Comparison of ENCODE assay signal across 27 cellular contexts in the genomic region with DNA sequence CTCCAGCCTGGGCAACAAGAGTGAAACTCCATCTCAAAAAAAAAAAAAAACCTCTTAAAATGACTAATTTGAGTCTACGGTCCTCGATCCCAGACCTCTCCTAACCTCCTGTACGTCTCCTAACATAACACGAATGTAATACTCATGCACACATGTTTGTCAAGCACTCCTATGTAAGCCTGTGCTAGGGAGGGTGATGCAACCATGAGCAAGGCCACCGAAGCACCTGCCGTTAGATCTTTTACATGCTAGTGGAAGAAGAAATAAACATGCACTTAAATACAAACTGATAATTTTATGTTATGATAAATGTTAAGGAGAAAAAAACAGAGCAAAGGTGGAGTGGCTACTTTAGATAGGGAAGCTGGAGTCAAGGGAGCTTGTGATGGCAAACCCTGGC.
"Had no signal": no experiment of that assay in that cellular context is flagged by ENCODE, and none has a peak within 500 bp of the region (broad histone marks: within the 10 kb centered on the region; RNA-seq: fewer than 3 reads in every experiment).

No MANE protein-coding gene starts in this region.

- H3K27me3 Mint-ChIP-seq: naive B cell; natural killer cell treated with Interleukin-12 subunit alpha and Interleukin-12 subunit beta and Interleukin-15 and Interleukin-18, amount 100 ng/mL, for 72 hours; stimulated activated memory B cell treated with anti-CD40 and anti-IgM and Interleukin-4, amounts not matched to agents 10 μg/mL and 1 μg/mL and 100 μg/mL, for 72 hours; type B pancreatic cell had no signal

- H3K27ac Mint-ChIP-seq: mesothelial cell of epicardium; natural killer cell treated with Interleukin-12 subunit alpha and Interleukin-12 subunit beta and Interleukin-15 and Interleukin-18, amount 100 ng/mL, for 72 hours; stimulated activated memory B cell treated with anti-CD40 and anti-IgM and Interleukin-4, amounts not matched to agents 10 μg/mL and 1 μg/mL and 100 μg/mL, for 72 hours; type B pancreatic cell had no signal

- H3K4me2 ChIP-seq: hepatocyte had no signal

- H3K4me1 Mint-ChIP-seq: mesothelial cell of epicardium, neural crest cell had no signal

- ATAC-seq: esophagus mucosa; gastrocnemius medialis; heart left ventricle; left lobe of liver; mucosa of descending colon; natural killer cell treated with Interleukin-12 subunit alpha and Interleukin-12 subunit beta and Interleukin-15 and Interleukin-18, amount 100 ng/mL, for 72 hours; stimulated activated memory B cell treated with anti-CD40 and anti-IgM and Interleukin-4, amounts not matched to agents 10 μg/mL and 1 μg/mL and 100 μg/mL, for 72 hours; stimulated activated naive CD8-positive, alpha-beta T cell treated with anti-CD3 and anti-CD28 coated beads, Interleukin-15, Interleukin-2, amounts not matched to agents 100 U/mL and 50 U/mL, for 24 hours had no signal

- H3K4me1 ChIP-seq: heart left ventricle, parathyroid adenoma, prostate gland, right atrium auricular region, spleen, testis, tibial artery had no signal

- DNase-seq: dorsolateral prefrontal cortex; effector CD4-positive, alpha-beta T cell; foreskin fibroblast; gastrocnemius medialis; heart left ventricle; kidney; mesenchymal stem cell; mucosa of descending colon; naive B cell; spleen; stimulated activated CD4-positive, alpha-beta T cell treated with anti-CD3 and anti-CD28 coated beads, Interleukin-4, amount 100 ng/mL, for 4 hours; stimulated activated naive CD8-positive, alpha-beta T cell treated with anti-CD3 and anti-CD28 coated beads, Interleukin-15, Interleukin-2, amounts not matched to agents 100 U/mL and 50 U/mL, for 24 hours; substantia nigra; testis; tibial artery had no signal

- H3K36me3 ChIP-seq: gastrocnemius medialis, prostate gland, right atrium auricular region had no signal

- H3K79me2 ChIP-seq: hepatocyte, parathyroid adenoma had no signal

- H3K4me3 Mint-ChIP-seq: mesothelial cell of epicardium; natural killer cell treated with Interleukin-12 subunit alpha and Interleukin-12 subunit beta and Interleukin-15 and Interleukin-18, amount 100 ng/mL, for 72 hours; neural crest cell; stimulated activated memory B cell treated with anti-CD40 and anti-IgM and Interleukin-4, amounts not matched to agents 10 μg/mL and 1 μg/mL and 100 μg/mL, for 72 hours; type B pancreatic cell had no signal

- H3K27ac ChIP-seq: dorsolateral prefrontal cortex, gastrocnemius medialis, heart left ventricle, hepatocyte, parathyroid adenoma, prostate gland, right atrium auricular region, skin epidermis, spleen, testis, tibial artery had no signal

- H3K9me3 Mint-ChIP-seq: mesothelial cell of epicardium; naive B cell; natural killer cell treated with Interleukin-12 subunit alpha and Interleukin-12 subunit beta and Interleukin-15 and Interleukin-18, amount 100 ng/mL, for 72 hours; neural crest cell; stimulated activated memory B cell treated with anti-CD40 and anti-IgM and Interleukin-4, amounts not matched to agents 10 μg/mL and 1 μg/mL and 100 μg/mL, for 72 hours; type B pancreatic cell had no signal

- H2AFZ ChIP-seq: hepatocyte, parathyroid adenoma had no signal

- H3K27me3 ChIP-seq: dorsolateral prefrontal cortex, gastrocnemius medialis, heart left ventricle, hepatocyte, right atrium auricular region, spleen, testis, tibial artery had no signal

- H3K9me3 ChIP-seq: gastrocnemius medialis, heart left ventricle, mucosa of descending colon, prostate gland, right atrium auricular region, spleen, testis, tibial artery had no signal

- H3K4me3 ChIP-seq: dorsolateral prefrontal cortex, gastrocnemius medialis, heart left ventricle, hepatocyte, mucosa of descending colon, prostate gland, right atrium auricular region, skin epidermis, spleen, testis, tibial artery had no signal
